ENCODE assay signal across 1 cellular context in the genomic region with DNA sequence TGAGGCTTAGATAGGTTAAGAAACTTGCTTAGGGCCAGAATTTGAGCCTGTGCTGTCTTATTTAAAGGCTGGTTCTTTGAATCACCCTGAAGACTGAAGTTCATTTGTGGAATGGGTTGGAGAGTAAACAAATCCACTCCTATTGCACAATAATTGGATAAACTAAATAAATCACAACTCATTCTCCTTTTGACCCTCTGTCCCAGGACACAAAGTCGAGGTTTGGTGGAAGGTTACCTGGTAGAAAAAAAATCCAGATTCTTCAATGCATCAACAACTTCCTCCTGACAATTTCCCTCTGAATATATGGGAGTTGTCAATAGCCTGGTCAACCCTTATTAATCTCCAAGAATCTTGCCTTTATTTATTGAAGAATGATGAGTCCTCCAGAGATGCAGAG.
TF ChIP-seq lines count a peak whose summit lies in the region.

No MANE protein-coding gene starts in this region.

TF ChIP-seq in HepG2, 621 proteins besides CTCF, POLR2A, EP300 and RAD21 (continued from another document and continues in another):
- TF ChIP-seq, protein P1, sequence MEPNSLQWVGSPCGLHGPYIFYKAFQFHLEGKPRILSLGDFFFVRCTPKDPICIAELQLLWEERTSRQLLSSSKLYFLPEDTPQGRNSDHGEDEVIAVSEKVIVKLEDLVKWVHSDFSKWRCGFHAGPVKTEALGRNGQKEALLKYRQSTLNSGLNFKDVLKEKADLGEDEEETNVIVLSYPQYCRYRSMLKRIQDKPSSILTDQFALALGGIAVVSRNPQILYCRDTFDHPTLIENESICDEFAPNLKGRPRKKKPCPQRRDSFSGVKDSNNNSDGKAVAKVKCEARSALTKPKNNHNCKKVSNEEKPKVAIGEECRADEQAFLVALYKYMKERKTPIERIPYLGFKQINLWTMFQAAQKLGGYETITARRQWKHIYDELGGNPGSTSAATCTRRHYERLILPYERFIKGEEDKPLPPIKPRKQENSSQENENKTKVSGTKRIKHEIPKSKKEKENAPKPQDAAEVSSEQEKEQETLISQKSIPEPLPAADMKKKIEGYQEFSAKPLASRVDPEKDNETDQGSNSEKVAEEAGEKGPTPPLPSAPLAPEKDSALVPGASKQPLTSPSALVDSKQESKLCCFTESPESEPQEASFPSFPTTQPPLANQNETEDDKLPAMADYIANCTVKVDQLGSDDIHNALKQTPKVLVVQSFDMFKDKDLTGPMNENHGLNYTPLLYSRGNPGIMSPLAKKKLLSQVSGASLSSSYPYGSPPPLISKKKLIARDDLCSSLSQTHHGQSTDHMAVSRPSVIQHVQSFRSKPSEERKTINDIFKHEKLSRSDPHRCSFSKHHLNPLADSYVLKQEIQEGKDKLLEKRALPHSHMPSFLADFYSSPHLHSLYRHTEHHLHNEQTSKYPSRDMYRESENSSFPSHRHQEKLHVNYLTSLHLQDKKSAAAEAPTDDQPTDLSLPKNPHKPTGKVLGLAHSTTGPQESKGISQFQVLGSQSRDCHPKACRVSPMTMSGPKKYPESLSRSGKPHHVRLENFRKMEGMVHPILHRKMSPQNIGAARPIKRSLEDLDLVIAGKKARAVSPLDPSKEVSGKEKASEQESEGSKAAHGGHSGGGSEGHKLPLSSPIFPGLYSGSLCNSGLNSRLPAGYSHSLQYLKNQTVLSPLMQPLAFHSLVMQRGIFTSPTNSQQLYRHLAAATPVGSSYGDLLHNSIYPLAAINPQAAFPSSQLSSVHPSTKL (CRISPR knock-in tag; IDR thresholded peaks at IDR 0.05), result peak; percentile 91
- TF ChIP-seq ZNF558 (CRISPR knock-in tag; IDR thresholded peaks at IDR 0.05; ENCODE audit: borderline replicate concordance) (no peak), ZNF547 (CRISPR knock-in tag; IDR thresholded peaks at IDR 0.05) (no peak), KDM6A (CRISPR knock-in tag; IDR thresholded peaks at IDR 0.05; ENCODE audit: low read depth) (no peak), EHMT2 (IDR thresholded peaks at IDR 0.05; ENCODE audit: borderline replicate concordance, low read depth, low read length) (no peak), NONO (IDR thresholded peaks at IDR 0.05) (no peak), NONO (CRISPR knock-in tag; conservative IDR thresholded peaks at IDR 0.05) (no peak), AKAP8 (CRISPR knock-in tag; IDR thresholded peaks at IDR 0.05) (no peak), NCOA2 (CRISPR knock-in tag; IDR thresholded peaks at IDR 0.05) (peak; percentile 57; the same call in 1 of the 2 replicates), MAFG (CRISPR knock-in tag; IDR thresholded peaks at IDR 0.05) (no peak), IRX3 (CRISPR knock-in tag; IDR thresholded peaks at IDR 0.05; ENCODE audit: borderline replicate concordance, low read depth) (no peak), ZNF451 (CRISPR knock-in tag; IDR thresholded peaks at IDR 0.05) (no peak), POGZ (CRISPR knock-in tag; IDR thresholded peaks at IDR 0.05) (no peak), ZNF34 (CRISPR knock-in tag; IDR thresholded peaks at IDR 0.05; ENCODE audit: borderline replicate concordance) (no peak), ZNF256 (CRISPR knock-in tag; conservative IDR thresholded peaks at IDR 0.05) (no peak), CBX1 (IDR thresholded peaks at IDR 0.05; ENCODE audit: low read depth) (no peak), RBM39 (IDR thresholded peaks at IDR 0.05; ENCODE audit: low read depth, low read length, poor library complexity, severe bottlenecking) (no peak), ZNF530 (CRISPR knock-in tag; IDR thresholded peaks at IDR 0.05; ENCODE audit: low read depth) (no peak), ELF3 (CRISPR knock-in tag; IDR thresholded peaks at IDR 0.05) (peak; percentile 49; the same call in 1 of the 2 replicates)
- TF ChIP-seq, protein P2, sequence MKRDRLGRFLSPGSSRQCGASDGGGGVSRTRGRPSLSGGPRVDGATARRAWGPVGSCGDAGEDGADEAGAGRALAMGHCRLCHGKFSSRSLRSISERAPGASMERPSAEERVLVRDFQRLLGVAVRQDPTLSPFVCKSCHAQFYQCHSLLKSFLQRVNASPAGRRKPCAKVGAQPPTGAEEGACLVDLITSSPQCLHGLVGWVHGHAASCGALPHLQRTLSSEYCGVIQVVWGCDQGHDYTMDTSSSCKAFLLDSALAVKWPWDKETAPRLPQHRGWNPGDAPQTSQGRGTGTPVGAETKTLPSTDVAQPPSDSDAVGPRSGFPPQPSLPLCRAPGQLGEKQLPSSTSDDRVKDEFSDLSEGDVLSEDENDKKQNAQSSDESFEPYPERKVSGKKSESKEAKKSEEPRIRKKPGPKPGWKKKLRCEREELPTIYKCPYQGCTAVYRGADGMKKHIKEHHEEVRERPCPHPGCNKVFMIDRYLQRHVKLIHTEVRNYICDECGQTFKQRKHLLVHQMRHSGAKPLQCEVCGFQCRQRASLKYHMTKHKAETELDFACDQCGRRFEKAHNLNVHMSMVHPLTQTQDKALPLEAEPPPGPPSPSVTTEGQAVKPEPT (CRISPR knock-in tag; IDR thresholded peaks at IDR 0.05; ENCODE audit: low read depth), result no peak
- TF ChIP-seq, protein P3, sequence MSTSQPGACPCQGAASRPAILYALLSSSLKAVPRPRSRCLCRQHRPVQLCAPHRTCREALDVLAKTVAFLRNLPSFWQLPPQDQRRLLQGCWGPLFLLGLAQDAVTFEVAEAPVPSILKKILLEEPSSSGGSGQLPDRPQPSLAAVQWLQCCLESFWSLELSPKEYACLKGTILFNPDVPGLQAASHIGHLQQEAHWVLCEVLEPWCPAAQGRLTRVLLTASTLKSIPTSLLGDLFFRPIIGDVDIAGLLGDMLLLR (CRISPR knock-in tag; IDR thresholded peaks at IDR 0.05), result no peak
- TF ChIP-seq, protein P4, sequence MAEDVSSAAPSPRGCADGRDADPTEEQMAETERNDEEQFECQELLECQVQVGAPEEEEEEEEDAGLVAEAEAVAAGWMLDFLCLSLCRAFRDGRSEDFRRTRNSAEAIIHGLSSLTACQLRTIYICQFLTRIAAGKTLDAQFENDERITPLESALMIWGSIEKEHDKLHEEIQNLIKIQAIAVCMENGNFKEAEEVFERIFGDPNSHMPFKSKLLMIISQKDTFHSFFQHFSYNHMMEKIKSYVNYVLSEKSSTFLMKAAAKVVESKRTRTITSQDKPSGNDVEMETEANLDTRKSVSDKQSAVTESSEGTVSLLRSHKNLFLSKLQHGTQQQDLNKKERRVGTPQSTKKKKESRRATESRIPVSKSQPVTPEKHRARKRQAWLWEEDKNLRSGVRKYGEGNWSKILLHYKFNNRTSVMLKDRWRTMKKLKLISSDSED (CRISPR knock-in tag; IDR thresholded peaks at IDR 0.05), result no peak
- TF ChIP-seq, protein P5, sequence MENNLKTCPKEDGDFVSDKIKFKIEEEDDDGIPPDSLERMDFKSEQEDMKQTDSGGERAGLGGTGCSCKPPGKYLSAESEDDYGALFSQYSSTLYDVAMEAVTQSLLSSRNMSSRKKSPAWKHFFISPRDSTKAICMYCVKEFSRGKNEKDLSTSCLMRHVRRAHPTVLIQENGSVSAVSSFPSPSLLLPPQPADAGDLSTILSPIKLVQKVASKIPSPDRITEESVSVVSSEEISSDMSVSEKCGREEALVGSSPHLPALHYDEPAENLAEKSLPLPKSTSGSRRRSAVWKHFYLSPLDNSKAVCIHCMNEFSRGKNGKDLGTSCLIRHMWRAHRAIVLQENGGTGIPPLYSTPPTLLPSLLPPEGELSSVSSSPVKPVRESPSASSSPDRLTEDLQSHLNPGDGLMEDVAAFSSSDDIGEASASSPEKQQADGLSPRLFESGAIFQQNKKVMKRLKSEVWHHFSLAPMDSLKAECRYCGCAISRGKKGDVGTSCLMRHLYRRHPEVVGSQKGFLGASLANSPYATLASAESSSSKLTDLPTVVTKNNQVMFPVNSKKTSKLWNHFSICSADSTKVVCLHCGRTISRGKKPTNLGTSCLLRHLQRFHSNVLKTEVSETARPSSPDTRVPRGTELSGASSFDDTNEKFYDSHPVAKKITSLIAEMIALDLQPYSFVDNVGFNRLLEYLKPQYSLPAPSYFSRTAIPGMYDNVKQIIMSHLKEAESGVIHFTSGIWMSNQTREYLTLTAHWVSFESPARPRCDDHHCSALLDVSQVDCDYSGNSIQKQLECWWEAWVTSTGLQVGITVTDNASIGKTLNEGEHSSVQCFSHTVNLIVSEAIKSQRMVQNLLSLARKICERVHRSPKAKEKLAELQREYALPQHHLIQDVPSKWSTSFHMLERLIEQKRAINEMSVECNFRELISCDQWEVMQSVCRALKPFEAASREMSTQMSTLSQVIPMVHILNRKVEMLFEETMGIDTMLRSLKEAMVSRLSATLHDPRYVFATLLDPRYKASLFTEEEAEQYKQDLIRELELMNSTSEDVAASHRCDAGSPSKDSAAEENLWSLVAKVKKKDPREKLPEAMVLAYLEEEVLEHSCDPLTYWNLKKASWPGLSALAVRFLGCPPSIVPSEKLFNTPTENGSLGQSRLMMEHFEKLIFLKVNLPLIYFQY (CRISPR knock-in tag; IDR thresholded peaks at IDR 0.05; ENCODE audit: borderline replicate concordance), result peak; percentile 35; the same call in 1 of the 2 replicates
- TF ChIP-seq, protein P6, sequence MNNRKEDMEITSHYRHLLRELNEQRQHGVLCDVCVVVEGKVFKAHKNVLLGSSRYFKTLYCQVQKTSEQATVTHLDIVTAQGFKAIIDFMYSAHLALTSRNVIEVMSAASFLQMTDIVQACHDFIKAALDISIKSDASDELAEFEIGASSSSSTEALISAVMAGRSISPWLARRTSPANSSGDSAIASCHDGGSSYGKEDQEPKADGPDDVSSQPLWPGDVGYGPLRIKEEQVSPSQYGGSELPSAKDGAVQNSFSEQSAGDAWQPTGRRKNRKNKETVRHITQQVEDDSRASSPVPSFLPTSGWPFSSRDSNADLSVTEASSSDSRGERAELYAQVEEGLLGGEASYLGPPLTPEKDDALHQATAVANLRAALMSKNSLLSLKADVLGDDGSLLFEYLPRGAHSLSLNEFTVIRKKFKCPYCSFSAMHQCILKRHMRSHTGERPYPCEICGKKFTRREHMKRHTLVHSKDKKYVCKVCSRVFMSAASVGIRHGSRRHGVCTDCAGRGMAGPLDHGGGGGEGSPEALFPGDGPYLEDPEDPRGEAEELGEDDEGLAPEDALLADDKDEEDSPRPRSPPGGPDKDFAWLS (CRISPR knock-in tag; IDR thresholded peaks at IDR 0.05; ENCODE audit: borderline replicate concordance), result no peak
- TF ChIP-seq, protein P7, sequence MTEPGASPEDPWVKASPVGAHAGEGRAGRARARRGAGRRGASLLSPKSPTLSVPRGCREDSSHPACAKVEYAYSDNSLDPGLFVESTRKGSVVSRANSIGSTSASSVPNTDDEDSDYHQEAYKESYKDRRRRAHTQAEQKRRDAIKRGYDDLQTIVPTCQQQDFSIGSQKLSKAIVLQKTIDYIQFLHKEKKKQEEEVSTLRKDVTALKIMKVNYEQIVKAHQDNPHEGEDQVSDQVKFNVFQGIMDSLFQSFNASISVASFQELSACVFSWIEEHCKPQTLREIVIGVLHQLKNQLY (CRISPR knock-in tag; IDR thresholded peaks at IDR 0.05), result no peak
- TF ChIP-seq, protein P8, sequence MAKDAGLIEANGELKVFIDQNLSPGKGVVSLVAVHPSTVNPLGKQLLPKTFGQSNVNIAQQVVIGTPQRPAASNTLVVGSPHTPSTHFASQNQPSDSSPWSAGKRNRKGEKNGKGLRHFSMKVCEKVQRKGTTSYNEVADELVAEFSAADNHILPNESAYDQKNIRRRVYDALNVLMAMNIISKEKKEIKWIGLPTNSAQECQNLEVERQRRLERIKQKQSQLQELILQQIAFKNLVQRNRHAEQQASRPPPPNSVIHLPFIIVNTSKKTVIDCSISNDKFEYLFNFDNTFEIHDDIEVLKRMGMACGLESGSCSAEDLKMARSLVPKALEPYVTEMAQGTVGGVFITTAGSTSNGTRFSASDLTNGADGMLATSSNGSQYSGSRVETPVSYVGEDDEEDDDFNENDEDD (CRISPR knock-in tag; IDR thresholded peaks at IDR 0.05; ENCODE audit: borderline replicate concordance), result no peak
- TF ChIP-seq, protein P9, sequence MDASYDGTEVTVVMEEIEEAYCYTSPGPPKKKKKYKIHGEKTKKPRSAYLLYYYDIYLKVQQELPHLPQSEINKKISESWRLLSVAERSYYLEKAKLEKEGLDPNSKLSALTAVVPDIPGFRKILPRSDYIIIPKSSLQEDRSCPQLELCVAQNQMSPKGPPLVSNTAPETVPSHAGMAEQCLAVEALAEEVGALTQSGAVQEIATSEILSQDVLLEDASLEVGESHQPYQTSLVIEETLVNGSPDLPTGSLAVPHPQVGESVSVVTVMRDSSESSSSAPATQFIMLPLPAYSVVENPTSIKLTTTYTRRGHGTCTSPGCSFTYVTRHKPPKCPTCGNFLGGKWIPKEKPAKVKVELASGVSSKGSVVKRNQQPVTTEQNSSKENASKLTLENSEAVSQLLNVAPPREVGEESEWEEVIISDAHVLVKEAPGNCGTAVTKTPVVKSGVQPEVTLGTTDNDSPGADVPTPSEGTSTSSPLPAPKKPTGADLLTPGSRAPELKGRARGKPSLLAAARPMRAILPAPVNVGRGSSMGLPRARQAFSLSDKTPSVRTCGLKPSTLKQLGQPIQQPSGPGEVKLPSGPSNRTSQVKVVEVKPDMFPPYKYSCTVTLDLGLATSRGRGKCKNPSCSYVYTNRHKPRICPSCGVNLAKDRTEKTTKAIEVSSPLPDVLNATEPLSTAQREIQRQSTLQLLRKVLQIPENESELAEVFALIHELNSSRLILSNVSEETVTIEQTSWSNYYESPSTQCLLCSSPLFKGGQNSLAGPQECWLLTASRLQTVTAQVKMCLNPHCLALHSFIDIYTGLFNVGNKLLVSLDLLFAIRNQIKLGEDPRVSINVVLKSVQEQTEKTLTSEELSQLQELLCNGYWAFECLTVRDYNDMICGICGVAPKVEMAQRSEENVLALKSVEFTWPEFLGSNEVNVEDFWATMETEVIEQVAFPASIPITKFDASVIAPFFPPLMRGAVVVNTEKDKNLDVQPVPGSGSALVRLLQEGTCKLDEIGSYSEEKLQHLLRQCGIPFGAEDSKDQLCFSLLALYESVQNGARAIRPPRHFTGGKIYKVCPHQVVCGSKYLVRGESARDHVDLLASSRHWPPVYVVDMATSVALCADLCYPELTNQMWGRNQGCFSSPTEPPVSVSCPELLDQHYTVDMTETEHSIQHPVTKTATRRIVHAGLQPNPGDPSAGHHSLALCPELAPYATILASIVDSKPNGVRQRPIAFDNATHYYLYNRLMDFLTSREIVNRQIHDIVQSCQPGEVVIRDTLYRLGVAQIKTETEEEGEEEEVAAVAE (CRISPR knock-in tag; IDR thresholded peaks at IDR 0.05; ENCODE audit: borderline replicate concordance), result no peak
- TF ChIP-seq, protein P10, sequence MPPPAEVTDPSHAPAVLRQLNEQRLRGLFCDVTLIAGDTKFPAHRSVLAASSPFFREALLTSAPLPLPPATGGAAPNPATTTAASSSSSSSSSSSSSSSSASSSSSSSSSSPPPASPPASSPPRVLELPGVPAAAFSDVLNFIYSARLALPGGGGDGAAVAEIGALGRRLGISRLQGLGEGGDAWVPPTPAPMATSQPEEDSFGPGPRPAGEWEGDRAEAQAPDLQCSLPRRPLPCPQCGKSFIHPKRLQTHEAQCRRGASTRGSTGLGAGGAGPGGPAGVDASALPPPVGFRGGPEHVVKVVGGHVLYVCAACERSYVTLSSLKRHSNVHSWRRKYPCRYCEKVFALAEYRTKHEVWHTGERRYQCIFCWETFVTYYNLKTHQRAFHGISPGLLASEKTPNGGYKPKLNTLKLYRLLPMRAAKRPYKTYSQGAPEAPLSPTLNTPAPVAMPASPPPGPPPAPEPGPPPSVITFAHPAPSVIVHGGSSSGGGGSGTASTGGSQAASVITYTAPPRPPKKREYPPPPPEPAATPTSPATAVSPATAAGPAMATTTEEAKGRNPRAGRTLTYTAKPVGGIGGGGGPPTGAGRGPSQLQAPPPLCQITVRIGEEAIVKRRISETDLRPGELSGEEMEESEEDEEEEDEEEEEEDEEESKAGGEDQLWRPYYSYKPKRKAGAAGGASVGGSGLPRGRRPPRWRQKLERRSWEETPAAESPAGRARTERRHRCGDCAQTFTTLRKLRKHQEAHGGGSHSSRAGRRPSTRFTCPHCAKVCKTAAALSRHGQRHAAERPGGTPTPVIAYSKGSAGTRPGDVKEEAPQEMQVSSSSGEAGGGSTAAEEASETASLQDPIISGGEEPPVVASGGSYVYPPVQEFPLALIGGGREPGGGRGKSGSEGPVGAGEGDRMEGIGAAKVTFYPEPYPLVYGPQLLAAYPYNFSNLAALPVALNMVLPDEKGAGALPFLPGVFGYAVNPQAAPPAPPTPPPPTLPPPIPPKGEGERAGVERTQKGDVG (CRISPR knock-in tag; IDR thresholded peaks at IDR 0.05; ENCODE audit: borderline replicate concordance), result no peak
